In genomic region chr15:62856466-62857246, GRCh38 we compare ENCODE assay signal across 27 cellular contexts.
DNase-seq lines count a peak whose midpoint lies in the region; ATAC-seq, FAIRE-seq and TF ChIP-seq lines count a peak whose summit lies in the region.
"Had no signal": no experiment of that assay in that cellular context is flagged by ENCODE, and none has a peak within 500 bp of the region (broad histone marks: within the 10 kb centered on the region; RNA-seq: fewer than 3 reads in every experiment).

No MANE protein-coding gene starts in this region.

- H3K4me3 Mint-ChIP-seq in endodermal cell = no peak overlapping the region
- no peak overlapping the region for H3K4me3 Mint-ChIP-seq in activated CD4-positive, alpha-beta T cell treated with anti-CD3 and anti-CD28 coated beads, Interleukin-2, amount 10 ng/mL, durations not matched to agents 24 days and 14 days
- H3K4me3 Mint-ChIP-seq: activated T-helper 1 cell treated with anti-CD3 and anti-CD28 coated beads, Interleukin-12 subunit alpha, Interleukin-12 subunit beta, Interleukin-2, Interleukin-4 antibody, amounts not matched to agents 30 ng/mL and 10 ng/mL and 1 ng/mL, durations not matched to agents 14 hours and 24 hours and 36 hours; CD14-positive monocyte; mesothelial cell of epicardium had no signal

- H3K9me3 Mint-ChIP-seq in endodermal cell = peaks cover 15% of the 10 kb centered on the region
- peaks cover 10% of the 10 kb centered on the region for H3K9me3 Mint-ChIP-seq in activated CD4-positive, alpha-beta T cell treated with anti-CD3 and anti-CD28 coated beads, Interleukin-2, amount 10 ng/mL, durations not matched to agents 24 days and 14 days
- H3K9me3 Mint-ChIP-seq: activated T-helper 1 cell treated with anti-CD3 and anti-CD28 coated beads, Interleukin-12 subunit alpha, Interleukin-12 subunit beta, Interleukin-2, Interleukin-4 antibody, amounts not matched to agents 30 ng/mL and 10 ng/mL and 1 ng/mL, durations not matched to agents 14 hours and 24 hours and 36 hours had no signal

- H3K36me3 Mint-ChIP-seq in endodermal cell (ENCODE audit: low read depth) = no peaks in the 10 kb centered on the region
- no peaks in the 10 kb centered on the region for H3K36me3 Mint-ChIP-seq in activated CD4-positive, alpha-beta T cell treated with anti-CD3 and anti-CD28 coated beads, Interleukin-2, amount 10 ng/mL, durations not matched to agents 24 days and 14 days (ENCODE audit: low read depth)
- H3K36me3 Mint-ChIP-seq: CD14-positive monocyte, mesothelial cell of epicardium had no signal

- no peak overlapping the region for H3K27ac Mint-ChIP-seq in endodermal cell
- no peak overlapping the region for H3K27ac Mint-ChIP-seq in activated CD4-positive, alpha-beta T cell treated with anti-CD3 and anti-CD28 coated beads, Interleukin-2, amount 10 ng/mL, durations not matched to agents 24 days and 14 days
- H3K27ac Mint-ChIP-seq: activated T-helper 1 cell treated with anti-CD3 and anti-CD28 coated beads, Interleukin-12 subunit alpha, Interleukin-12 subunit beta, Interleukin-2, Interleukin-4 antibody, amounts not matched to agents 30 ng/mL and 10 ng/mL and 1 ng/mL, durations not matched to agents 14 hours and 24 hours and 36 hours; mesothelial cell of epicardium had no signal

- peaks cover 3% of the 10 kb centered on the region for H3K27me3 Mint-ChIP-seq in endodermal cell (ENCODE audit: insufficient read depth)
- peaks cover 8% of the 10 kb centered on the region for H3K27me3 Mint-ChIP-seq in activated CD4-positive, alpha-beta T cell treated with anti-CD3 and anti-CD28 coated beads, Interleukin-2, amount 10 ng/mL, durations not matched to agents 24 days and 14 days

- H3K4me1 Mint-ChIP-seq in endodermal cell = peaks cover 13% of the 10 kb centered on the region
- H3K4me1 Mint-ChIP-seq in activated CD4-positive, alpha-beta T cell treated with anti-CD3 and anti-CD28 coated beads, Interleukin-2, amount 10 ng/mL, durations not matched to agents 24 days and 14 days = no peaks in the 10 kb centered on the region

- no TSS peak for BruUV-seq in A673 (replicated peaks; lab: Mats Ljungman, UMichigan)

- H3K4me3 ChIP-seq in A549 (no peak overlapping the region), endodermal cell (ENCODE audit: low read length) (no peak overlapping the region), pancreas (no peak overlapping the region), A673 (ENCODE audit: low read depth, low read length, poor library complexity, severe bottlenecking) (no peak overlapping the region)
- H3K4me3 ChIP-seq: GM23248, left ventricle myocardium inferior, right atrium auricular region, tibial nerve had no signal

- no peak for TF ChIP-seq POLR2A in A549 (IDR thresholded peaks at IDR 0.05; ENCODE audit: low read length)

- no peak overlapping the region for H3K9ac ChIP-seq in endodermal cell (ENCODE audit: extremely low read depth, low read length, poor library complexity, severe bottlenecking)
- H3K9ac ChIP-seq: GM23248 had no signal

- TF ChIP-seq CTCF in A549 (IDR thresholded peaks at IDR 0.05) (no peak), RWPE1 (conservative IDR thresholded peaks at IDR 0.05; ENCODE audit: low read depth) (no peak), endodermal cell (conservative IDR thresholded peaks at IDR 0.05) (no peak), pancreas (IDR thresholded peaks at IDR 0.05) (no peak), A673 (conservative IDR thresholded peaks at IDR 0.05; ENCODE audit: low read depth, low read length) (no peak)

- CTCF ChIA-PET in A549 (lab: Yijun Ruan, JAX) = interaction anchor here (0.7 to 5.3 kb wide), 9 partner anchors 9 to 191 kb away, joined by 3 to 20 read pairs (median 5); no protein-coding TSS in a partner anchor
- CTCF ChIA-PET in RWPE1 (lab: Yijun Ruan, JAX) = interaction anchor here (0.6 to 0.8 kb wide), 2 partner anchors 75 to 191 kb away, joined by 4 read pairs; no protein-coding TSS in a partner anchor
- CTCF ChIA-PET in A673 (lab: Charles Lee) = no interaction called here

- FAIRE-seq in A549 (lab: Jason Lieb, UNC) = no peak
- FAIRE-seq in pancreas (lab: Jason Lieb, UNC) = no peak
- no peak for FAIRE-seq in frontal cortex (lab: Jason Lieb, UNC)
- FAIRE-seq: endothelial cell of umbilical vein had no signal

- H3K27ac ChIP-seq in A549 (peak overlapping the region; percentile 50 to 85), RWPE1 (peak overlapping the region; percentile 47), endodermal cell (ENCODE audit: low read depth, low read length) (no peak overlapping the region), pancreas (peak overlapping the region in 1 of 4 donors; percentile 35), A673 (ENCODE audit: low read depth, low read length, poor library complexity, severe bottlenecking) (no peak overlapping the region)
- H3K27ac ChIP-seq: GM23248, left ventricle myocardium inferior, right atrium auricular region, tibial nerve had no signal

- H3K36me3 ChIP-seq in endodermal cell (ENCODE audit: control insufficient read depth, insufficient read depth, low read length) (no peaks in the 10 kb centered on the region), pancreas (no peaks in the 10 kb centered on the region), A673 (ENCODE audit: insufficient read depth, low read length, poor library complexity, severe bottlenecking) (no peaks in the 10 kb centered on the region)
- H3K36me3 ChIP-seq: left ventricle myocardium inferior, right atrium auricular region, tibial nerve had no signal

- ATAC-seq in A549 (peak; percentile 31 to 46; a peak in 3 of 6 replicates), pancreas (peak in 3 of 4 donors; percentile 39 to 68 (median 67))

- H3K4me2 ChIP-seq in A549 = no peak overlapping the region; the same call in 2 of the 3 replicates

- intact Hi-C loops in pancreas (cut with DNase I) = no loop called here
- intact Hi-C loops in activated CD4-positive, alpha-beta T cell treated with anti-CD3 and anti-CD28 coated beads, Interleukin-2, amount 10 ng/mL, durations not matched to agents 24 days and 14 days (cut with micrococcal nuclease) = no loop called here
- intact Hi-C loops in A673 (cut with micrococcal nuclease; ENCODE audit: unreplicated experiment) = no loop called here

- POLR2A ChIA-PET in A549 (lab: Yijun Ruan, JAX) (no interaction called here), RWPE1 (lab: Yijun Ruan, JAX; ENCODE audit: low non-redundant PET) (no interaction called here), A673 (lab: Charles Lee; ENCODE audit: low non-redundant PET) (no interaction called here)

- H3K9me3 ChIP-seq in A549 (peaks cover 16% of the 10 kb centered on the region; the same call in 2 of the 3 replicates), endodermal cell (ENCODE audit: control insufficient read depth, low read length) (no peaks in the 10 kb centered on the region), pancreas (no peaks in the 10 kb centered on the region), A673 (ENCODE audit: low read depth, low read length, poor library complexity, severe bottlenecking) (no peaks in the 10 kb centered on the region)
- H3K9me3 ChIP-seq: Caco-2, left ventricle myocardium inferior, right atrium auricular region, tibial nerve had no signal

- H3K27me3 ChIP-seq in endodermal cell (ENCODE audit: control insufficient read depth, insufficient read depth, low read length, poor library complexity, severe bottlenecking) (no peaks in the 10 kb centered on the region), pancreas (no peaks in the 10 kb centered on the region), A673 (replicated peaks; ENCODE audit: insufficient read depth, low read depth, low read length, poor library complexity) (no peaks in the 10 kb centered on the region)
- H3K27me3 ChIP-seq: right atrium auricular region, tibial nerve had no signal

- WGBS in A549 (ENCODE audit: missing lambda C conversion rate) = 90% methylated on average over 12 of the region's 12 CpGs
- WGBS in endodermal cell (ENCODE audit: insufficient coverage in 1 of 2, insufficient read length in 1 of 2), 2 experiments = 89 to 90% methylated on average over 3 to 12 of the region's 12 CpGs
- WGBS in pancreas, 2 donors = 74 to 76% methylated on average over 12 of the region's 12 CpGs

- no peak for TF ChIP-seq EP300 in A549 (IDR thresholded peaks at IDR 0.05)

- TF ChIP-seq RAD21 in A549 (conservative IDR thresholded peaks at IDR 0.05 in 1 of 2, IDR thresholded peaks at IDR 0.05 in 1 of 2) = no peak

- H3K4me1 ChIP-seq in A549 (peaks cover 51% of the 10 kb centered on the region), endodermal cell (ENCODE audit: control insufficient read depth, insufficient read depth, low read length) (peaks cover 11% of the 10 kb centered on the region), pancreas (peaks cover 0 to 7% (median 0%) of the 10 kb centered on the region in 3 donors), A673 (ENCODE audit: insufficient read depth, low read length, poor library complexity, severe bottlenecking) (no peaks in the 10 kb centered on the region)
- H3K4me1 ChIP-seq: right atrium auricular region had no signal

- DNase-seq in A549 (ENCODE audit: low read depth in 1 of 2, low spot score in 1 of 2) (no peak), RWPE1 (ENCODE audit: low spot score) (no peak), endodermal cell (peak; percentile 38), pancreas (peak in 1 of 6 donors; percentile 45), frontal cortex (ENCODE audit: low spot score in 2 of 2) (no peak), A673 (ENCODE audit: low spot score) (no peak)
- no peak for DNase-seq in activated CD4-positive, alpha-beta T cell treated with anti-CD3 and anti-CD28 coated beads, Interleukin-2, amount 10 ng/mL, durations not matched to agents 24 days and 14 days
- no peak for DNase-seq in stimulated activated CD4-positive, alpha-beta T cell treated with anti-CD3 and anti-CD28 coated beads, Interleukin-2, amount 100 ng/mL, for 48 hours
- DNase-seq: 8988T; activated CD8-positive, alpha-beta memory T cell treated with anti-CD3 and anti-CD28 coated beads, Interleukin-2, amount 50 U/mL, for 4 hours; Caco-2; DND-41; hypothalamus; left ventricle myocardium inferior; NCI-H1092 treated with DMSO at 0.1 percent for 48 hours; NCI-H1930; NCI-H2171 treated with DMSO at 0.1 percent for 48 hours; NCI-H524 treated with DMSO at 0.1 percent for 48 hours; posterior cingulate gyrus; SHP77 had no signal

TF ChIP-seq in A549, 52 proteins besides CTCF, POLR2A, EP300 and RAD21 (continues in another document):
- TF ChIP-seq KDM1A (IDR thresholded peaks at IDR 0.05; ENCODE audit: low read depth) (no peak), GATA3 (IDR thresholded peaks at IDR 0.05; ENCODE audit: borderline replicate concordance) (no peak), NR3C1 (IDR thresholded peaks at IDR 0.05) (no peak), PHF8 (IDR thresholded peaks at IDR 0.05; ENCODE audit: borderline replicate concordance, low read depth) (no peak)
- TF ChIP-seq, protein P1, sequence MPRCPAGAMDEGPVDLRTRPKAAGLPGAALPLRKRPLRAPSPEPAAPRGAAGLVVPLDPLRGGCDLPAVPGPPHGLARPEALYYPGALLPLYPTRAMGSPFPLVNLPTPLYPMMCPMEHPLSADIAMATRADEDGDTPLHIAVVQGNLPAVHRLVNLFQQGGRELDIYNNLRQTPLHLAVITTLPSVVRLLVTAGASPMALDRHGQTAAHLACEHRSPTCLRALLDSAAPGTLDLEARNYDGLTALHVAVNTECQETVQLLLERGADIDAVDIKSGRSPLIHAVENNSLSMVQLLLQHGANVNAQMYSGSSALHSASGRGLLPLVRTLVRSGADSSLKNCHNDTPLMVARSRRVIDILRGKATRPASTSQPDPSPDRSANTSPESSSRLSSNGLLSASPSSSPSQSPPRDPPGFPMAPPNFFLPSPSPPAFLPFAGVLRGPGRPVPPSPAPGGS (IDR thresholded peaks at IDR 0.05) = no peak

Comparison
In these comparisons a context has a peak if more than half of its experiments do, and no peak if none do; other contexts are left out.
1. H3K27ac ChIP-seq: peak in A549 (2 of 2) and RWPE1 (single experiment); none in endodermal cell (single experiment) and A673 (single experiment).